Comparison of ENCODE assay signal across 27 cellular contexts in genomic region chr20:33757458-33757857, GRCh38.
"Had no signal": no experiment of that assay in that cellular context is flagged by ENCODE, and none has a peak within 500 bp of the region (broad histone marks: within the 10 kb centered on the region; RNA-seq: fewer than 3 reads in every experiment).

No MANE protein-coding gene starts in this region.

- H3K4me1 Mint-ChIP-seq: mesothelial cell of epicardium had no signal

- ATAC-seq: esophagus mucosa, gastrocnemius medialis, heart right ventricle, left cardiac atrium, left lung, left ventricle myocardium superior, lower lobe of right lung, mucosa of descending colon had no signal

- H3K27ac Mint-ChIP-seq: mesothelial cell of epicardium had no signal

- H3K27me3 Mint-ChIP-seq: naive B cell had no signal

- H3K4me1 ChIP-seq: esophagus squamous epithelium, gastrocnemius medialis, heart right ventricle, left lung, lower lobe of right lung had no signal

- DNase-seq: dermis blood vessel endothelial cell; dorsolateral prefrontal cortex; effector CD4-positive, alpha-beta T cell; effector memory CD4-positive, alpha-beta T cell; erythroblast; esophagus squamous epithelium; foreskin fibroblast; foreskin melanocyte; gastrocnemius medialis; glutamatergic neuron; head of caudate nucleus; heart right ventricle; hippocampal formation; left cardiac atrium; left ventricle myocardium superior; lower lobe of right lung; mesenchymal stem cell; mucosa of descending colon; naive B cell had no signal

- H3K27ac ChIP-seq: coronary artery, dorsolateral prefrontal cortex, epithelial cell of prostate, esophagus squamous epithelium, gastrocnemius medialis, heart right ventricle, left lung, lower lobe of right lung had no signal

- H3K9me3 ChIP-seq: gastrocnemius medialis had no signal

- H3K4me3 ChIP-seq: coronary artery, dorsolateral prefrontal cortex, esophagus squamous epithelium, gastrocnemius medialis, heart right ventricle, left lung, lower lobe of right lung, mucosa of descending colon had no signal

- H3K4me3 Mint-ChIP-seq: mesothelial cell of epicardium had no signal

- FAIRE-seq: colon, islet of Langerhans, keratinocyte had no signal
